Comparison of ENCODE assay signal across 1 cellular context in genomic region chr5:125408582-125409069, GRCh38.
A peak's percentile ranks its signal among the peaks of the same experiment; 100 is the strongest.
TF ChIP-seq lines count a peak whose summit lies in the region.

No MANE protein-coding gene starts in this region.

TF ChIP-seq in HEK293, 187 proteins besides CTCF, POLR2A, EP300 and RAD21 (continued from another document):
- peak; percentile 86 for TF ChIP-seq ZNF398 (tag by site-specific recombination; IDR thresholded peaks at IDR 0.05)
- TF ChIP-seq ZNF292 (tag by site-specific recombination; IDR thresholded peaks at IDR 0.05; ENCODE audit: borderline replicate concordance, low read depth) = no peak
- TF ChIP-seq ZNF211 (tag by site-specific recombination; IDR thresholded peaks at IDR 0.05; ENCODE audit: low read depth) = no peak
- TF ChIP-seq ZNF248 (tag by site-specific recombination; IDR thresholded peaks at IDR 0.05) = no peak
- peak; percentile 64 for TF ChIP-seq HIC1 (tag by site-specific recombination; IDR thresholded peaks at IDR 0.05)
- TF ChIP-seq ZBTB10 (tag by site-specific recombination; IDR thresholded peaks at IDR 0.05) = no peak
- TF ChIP-seq ZBTB44 (tag by site-specific recombination; IDR thresholded peaks at IDR 0.05) = peak; percentile 88; the same call in 1 of the 2 replicates
- TF ChIP-seq ZNF513 (tag by site-specific recombination; IDR thresholded peaks at IDR 0.05) = no peak
- TF ChIP-seq SP2 (tag by site-specific recombination; IDR thresholded peaks at IDR 0.05) = peak; percentile 32; the same call in 1 of the 2 replicates
- TF ChIP-seq KLF8 (tag by site-specific recombination; IDR thresholded peaks at IDR 0.05) = peak; percentile 64; the same call in 1 of the 2 replicates
- peak; percentile 78 for TF ChIP-seq FEZF1 (tag by site-specific recombination; IDR thresholded peaks at IDR 0.05)
- TF ChIP-seq ZNF184 (tag by site-specific recombination; IDR thresholded peaks at IDR 0.05) = peak; percentile 47; the same call in 1 of the 2 replicates
- no peak for TF ChIP-seq ZNF623 (tag by site-specific recombination; IDR thresholded peaks at IDR 0.05)
- TF ChIP-seq BCL11A (tag by site-specific recombination; IDR thresholded peaks at IDR 0.05; ENCODE audit: low read depth) = peak; percentile 64; the same call in 1 of the 2 replicates
- no peak for TF ChIP-seq ZNF202 (tag by site-specific recombination; IDR thresholded peaks at IDR 0.05; ENCODE audit: borderline replicate concordance)
- 0 out of 2 replicates have a peak, but pooled peaks have one; percentile 21 for TF ChIP-seq ZNF324 (tag by site-specific recombination; IDR thresholded peaks at IDR 0.05)
- TF ChIP-seq GLI2 (tag by site-specific recombination; IDR thresholded peaks at IDR 0.05; ENCODE audit: borderline replicate concordance, low read depth) = peak; percentile 51; the same call in 1 of the 2 replicates
- TF ChIP-seq ZNF121 (tag by site-specific recombination; IDR thresholded peaks at IDR 0.05) = no peak
- no peak for TF ChIP-seq ZNF404 (tag by site-specific recombination; IDR thresholded peaks at IDR 0.05)
- peak; percentile 24; the same call in 1 of the 2 replicates for TF ChIP-seq KLF1 (tag by site-specific recombination; IDR thresholded peaks at IDR 0.05)
- TF ChIP-seq KLF9 (tag by site-specific recombination; IDR thresholded peaks at IDR 0.05; ENCODE audit: low read depth) = peak; percentile 51; the same call in 1 of the 2 replicates
- TF ChIP-seq PRDM4 (tag by site-specific recombination; IDR thresholded peaks at IDR 0.05) = peak; percentile 85
- no peak for TF ChIP-seq ZNF473 (tag by site-specific recombination; IDR thresholded peaks at IDR 0.05)
- no peak for TF ChIP-seq ZNF48 (tag by site-specific recombination; IDR thresholded peaks at IDR 0.05)
- peak; percentile 46 for TF ChIP-seq BCL6B (tag by site-specific recombination; IDR thresholded peaks at IDR 0.05)
- no peak for TF ChIP-seq ZNF266 (tag by site-specific recombination; IDR thresholded peaks at IDR 0.05; ENCODE audit: low read depth)
- peak; percentile 68 for TF ChIP-seq ZNF639 (tag by site-specific recombination; IDR thresholded peaks at IDR 0.05)
- no peak for TF ChIP-seq ZNF777 (tag by site-specific recombination; IDR thresholded peaks at IDR 0.05; ENCODE audit: borderline replicate concordance)
- peak; percentile 93 for TF ChIP-seq ZNF24 (tag by site-specific recombination; IDR thresholded peaks at IDR 0.05)
- TF ChIP-seq ZNF837 (tag by site-specific recombination; IDR thresholded peaks at IDR 0.05) = no peak
- peak; percentile 49; the same call in 1 of the 2 replicates for TF ChIP-seq ZBTB21 (tag by site-specific recombination; IDR thresholded peaks at IDR 0.05)
- TF ChIP-seq ZNF514 (tag by site-specific recombination; IDR thresholded peaks at IDR 0.05) = no peak
- TF ChIP-seq OVOL3 (tag by site-specific recombination; IDR thresholded peaks at IDR 0.05) = peak; percentile 50
- TF ChIP-seq SCRT1 (tag by site-specific recombination; IDR thresholded peaks at IDR 0.05; ENCODE audit: borderline replicate concordance) = peak; percentile 73
- peak; percentile 72; the same call in 1 of the 2 replicates for TF ChIP-seq BCL11B (tag by site-specific recombination; IDR thresholded peaks at IDR 0.05; ENCODE audit: low read depth)
